In the genomic region with DNA sequence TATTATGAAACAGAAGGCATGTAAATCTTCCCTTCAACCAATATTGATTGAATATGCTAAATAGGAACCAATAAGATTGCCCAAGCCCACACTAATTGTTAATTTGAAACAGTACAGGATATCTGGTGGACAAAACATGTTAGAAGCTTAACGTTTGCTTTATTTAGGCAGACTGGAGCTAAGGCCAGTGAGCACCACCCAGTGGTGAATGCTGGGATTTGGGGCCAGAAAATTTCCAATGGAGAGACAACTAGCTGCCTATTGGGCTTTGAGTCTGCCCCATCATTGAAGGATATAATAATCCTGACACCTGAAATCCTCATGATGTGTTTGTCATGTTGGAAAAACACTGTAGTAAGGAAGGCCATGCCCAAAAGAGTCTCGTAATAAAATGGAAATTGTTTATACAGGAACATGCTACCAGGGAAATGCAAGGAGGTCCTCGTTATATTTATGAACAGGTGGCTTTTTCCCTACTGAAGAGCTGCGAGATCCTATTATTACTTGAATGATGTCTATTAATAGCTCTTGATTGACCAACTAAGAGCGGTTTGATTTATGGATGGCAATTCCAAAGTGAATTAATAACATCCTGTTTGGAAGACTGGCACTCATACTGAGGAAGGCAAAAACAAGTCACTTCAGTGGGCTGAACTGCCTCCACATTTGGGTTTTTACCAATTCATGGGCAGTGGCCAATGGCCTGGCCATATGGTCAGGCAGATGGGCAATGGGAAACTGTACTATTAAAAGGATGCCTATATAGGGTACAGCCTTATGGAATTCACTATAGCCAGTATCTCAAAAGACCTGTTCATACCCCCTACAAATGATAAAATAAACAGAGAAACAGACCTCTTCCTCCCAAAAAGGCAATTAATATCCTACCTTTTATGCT, we compare ENCODE assay signal across 1 cellular context.
TF ChIP-seq lines count a peak whose summit lies in the region.

No MANE protein-coding gene starts in this region.

TF ChIP-seq in WTC11, 78 proteins besides CTCF, POLR2A, EP300 and RAD21 (continued from another document):
- TF ChIP-seq, protein P1, sequence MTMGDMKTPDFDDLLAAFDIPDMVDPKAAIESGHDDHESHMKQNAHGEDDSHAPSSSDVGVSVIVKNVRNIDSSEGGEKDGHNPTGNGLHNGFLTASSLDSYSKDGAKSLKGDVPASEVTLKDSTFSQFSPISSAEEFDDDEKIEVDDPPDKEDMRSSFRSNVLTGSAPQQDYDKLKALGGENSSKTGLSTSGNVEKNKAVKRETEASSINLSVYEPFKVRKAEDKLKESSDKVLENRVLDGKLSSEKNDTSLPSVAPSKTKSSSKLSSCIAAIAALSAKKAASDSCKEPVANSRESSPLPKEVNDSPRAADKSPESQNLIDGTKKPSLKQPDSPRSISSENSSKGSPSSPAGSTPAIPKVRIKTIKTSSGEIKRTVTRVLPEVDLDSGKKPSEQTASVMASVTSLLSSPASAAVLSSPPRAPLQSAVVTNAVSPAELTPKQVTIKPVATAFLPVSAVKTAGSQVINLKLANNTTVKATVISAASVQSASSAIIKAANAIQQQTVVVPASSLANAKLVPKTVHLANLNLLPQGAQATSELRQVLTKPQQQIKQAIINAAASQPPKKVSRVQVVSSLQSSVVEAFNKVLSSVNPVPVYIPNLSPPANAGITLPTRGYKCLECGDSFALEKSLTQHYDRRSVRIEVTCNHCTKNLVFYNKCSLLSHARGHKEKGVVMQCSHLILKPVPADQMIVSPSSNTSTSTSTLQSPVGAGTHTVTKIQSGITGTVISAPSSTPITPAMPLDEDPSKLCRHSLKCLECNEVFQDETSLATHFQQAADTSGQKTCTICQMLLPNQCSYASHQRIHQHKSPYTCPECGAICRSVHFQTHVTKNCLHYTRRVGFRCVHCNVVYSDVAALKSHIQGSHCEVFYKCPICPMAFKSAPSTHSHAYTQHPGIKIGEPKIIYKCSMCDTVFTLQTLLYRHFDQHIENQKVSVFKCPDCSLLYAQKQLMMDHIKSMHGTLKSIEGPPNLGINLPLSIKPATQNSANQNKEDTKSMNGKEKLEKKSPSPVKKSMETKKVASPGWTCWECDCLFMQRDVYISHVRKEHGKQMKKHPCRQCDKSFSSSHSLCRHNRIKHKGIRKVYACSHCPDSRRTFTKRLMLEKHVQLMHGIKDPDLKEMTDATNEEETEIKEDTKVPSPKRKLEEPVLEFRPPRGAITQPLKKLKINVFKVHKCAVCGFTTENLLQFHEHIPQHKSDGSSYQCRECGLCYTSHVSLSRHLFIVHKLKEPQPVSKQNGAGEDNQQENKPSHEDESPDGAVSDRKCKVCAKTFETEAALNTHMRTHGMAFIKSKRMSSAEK (CRISPR knock-in tag; IDR thresholded peaks at IDR 0.05; ENCODE audit: borderline replicate concordance): no peak
- TF ChIP-seq, protein P2, sequence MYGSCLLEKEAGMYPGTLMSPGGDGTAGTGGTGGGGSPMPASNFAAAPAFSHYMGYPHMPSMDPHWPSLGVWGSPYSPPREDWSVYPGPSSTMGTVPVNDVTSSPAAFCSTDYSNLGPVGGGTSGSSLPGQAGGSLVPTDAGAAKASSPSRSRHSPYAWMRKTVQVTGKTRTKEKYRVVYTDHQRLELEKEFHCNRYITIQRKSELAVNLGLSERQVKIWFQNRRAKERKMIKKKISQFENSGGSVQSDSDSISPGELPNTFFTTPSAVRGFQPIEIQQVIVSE (CRISPR knock-in tag; IDR thresholded peaks at IDR 0.05; ENCODE audit: borderline replicate concordance): no peak
- TF ChIP-seq CREB1 (CRISPR knock-in tag; IDR thresholded peaks at IDR 0.05) (no peak), ZNF232 (CRISPR knock-in tag; IDR thresholded peaks at IDR 0.05) (no peak), OVOL2 (CRISPR knock-in tag; IDR thresholded peaks at IDR 0.05; ENCODE audit: borderline replicate concordance) (no peak)
- TF ChIP-seq, protein P3, sequence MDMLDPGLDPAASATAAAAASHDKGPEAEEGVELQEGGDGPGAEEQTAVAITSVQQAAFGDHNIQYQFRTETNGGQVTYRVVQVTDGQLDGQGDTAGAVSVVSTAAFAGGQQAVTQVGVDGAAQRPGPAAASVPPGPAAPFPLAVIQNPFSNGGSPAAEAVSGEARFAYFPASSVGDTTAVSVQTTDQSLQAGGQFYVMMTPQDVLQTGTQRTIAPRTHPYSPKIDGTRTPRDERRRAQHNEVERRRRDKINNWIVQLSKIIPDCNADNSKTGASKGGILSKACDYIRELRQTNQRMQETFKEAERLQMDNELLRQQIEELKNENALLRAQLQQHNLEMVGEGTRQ (CRISPR knock-in tag; IDR thresholded peaks at IDR 0.05): no peak
- TF ChIP-seq, protein P4, sequence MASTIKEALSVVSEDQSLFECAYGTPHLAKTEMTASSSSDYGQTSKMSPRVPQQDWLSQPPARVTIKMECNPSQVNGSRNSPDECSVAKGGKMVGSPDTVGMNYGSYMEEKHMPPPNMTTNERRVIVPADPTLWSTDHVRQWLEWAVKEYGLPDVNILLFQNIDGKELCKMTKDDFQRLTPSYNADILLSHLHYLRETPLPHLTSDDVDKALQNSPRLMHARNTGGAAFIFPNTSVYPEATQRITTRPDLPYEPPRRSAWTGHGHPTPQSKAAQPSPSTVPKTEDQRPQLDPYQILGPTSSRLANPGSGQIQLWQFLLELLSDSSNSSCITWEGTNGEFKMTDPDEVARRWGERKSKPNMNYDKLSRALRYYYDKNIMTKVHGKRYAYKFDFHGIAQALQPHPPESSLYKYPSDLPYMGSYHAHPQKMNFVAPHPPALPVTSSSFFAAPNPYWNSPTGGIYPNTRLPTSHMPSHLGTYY (CRISPR knock-in tag; IDR thresholded peaks at IDR 0.05): no peak
TF ChIP-seq in WTC11: peak in this region for 0.
